ENCODE assay signal across 29 cellular contexts in genomic region chr4:153758136-153758535, GRCh38. TPM values are rescaled to one million over a fixed set of nuclear protein-coding genes. Genes with fewer than 3 reads are reported as not detected.
A peak's percentile ranks its signal among the peaks of the same experiment; 100 is the strongest.
DNase-seq lines count a peak whose midpoint lies in the region; ATAC-seq and TF ChIP-seq lines count a peak whose summit lies in the region.
"Had no signal": no experiment of that assay in that cellular context is flagged by ENCODE, and none has a peak within 500 bp of the region (broad histone marks: within the 10 kb centered on the region; RNA-seq: fewer than 3 reads in every experiment).

No MANE protein-coding gene starts in this region.

- peak; percentile 20 for ATAC-seq in GM23338
- ATAC-seq in GM21423 (IDR thresholded peaks at IDR 0.05; ENCODE audit: unreplicated experiment): no peak
- ATAC-seq: HepG2; left cardiac atrium; stimulated activated effector memory CD8-positive, alpha-beta T cell treated with anti-CD3 and anti-CD28 coated beads, Interleukin-12 subunit alpha, Interleukin-12 subunit beta, amount 100 ng/mL, for 72 hours had no signal

- TF ChIP-seq CTCF in GM23338 (conservative IDR thresholded peaks at IDR 0.05; ENCODE audit: low read depth in 2 of 2) (no peak), mesothelial cell of epicardium (IDR thresholded peaks at IDR 0.05; ENCODE audit: unreplicated experiment) (no peak)

- no peaks in the 10 kb centered on the region for H4K20me1 ChIP-seq in BLaER1 treated with 17β-estradiol and CSF1 and Interleukin-3, amounts not matched to agents 10 nM and 100 nM
- H4K20me1 ChIP-seq in GM23338 (replicated peaks; ENCODE audit: insufficient read depth): no peaks in the 10 kb centered on the region

- H3K4me3 ChIP-seq in BLaER1 treated with 17β-estradiol and CSF1 and Interleukin-3, amounts not matched to agents 10 nM and 100 nM: no peak overlapping the region
- peak overlapping the region; percentile 93; the same call in 1 of the 2 replicates for H3K4me3 ChIP-seq in GM23338
- H3K4me3 ChIP-seq: right atrium auricular region, spleen, vagina had no signal

- peak overlapping the region in 6 of 11 experiments; percentile 9 to 83 (median 69); a peak in 7 of 22 replicates for H3K4me2 ChIP-seq in BLaER1 treated with 17β-estradiol and CSF1 and Interleukin-3, amounts not matched to agents 10 nM and 100 nM
- peak overlapping the region; percentile 84 for H3K4me2 ChIP-seq in GM23338
- H3K4me2 ChIP-seq: SK-N-SH had no signal

- DNase-seq in GM23338 (ENCODE audit: low spot score): peak; percentile 32
- peak; percentile 17 for DNase-seq in cerebellum (ENCODE audit: low spot score)
- DNase-seq in mesothelial cell of epicardium (ENCODE audit: low spot score in 2 of 2, unreplicated experiment in 2 of 2): no peak
- no peak for DNase-seq in NCI-H226
- no peak for DNase-seq in KBM-7
- no peak for DNase-seq in HK-2 (ENCODE audit: unreplicated experiment)
- DNase-seq: activated CD4-positive, alpha-beta T cell treated with anti-CD3 and anti-CD28 coated beads for 4 hours; activated CD8-positive, alpha-beta memory T cell treated with anti-CD3 and anti-CD28 coated beads for 24 hours; activated T-cell treated with anti-CD3 and anti-CD28 coated beads, Interleukin-2, amount 50 U/mL, for 1 hour; aorta; EL; left cardiac atrium; NCI-H187 treated with DMSO at 0.1 percent for 48 hours; NCI-H69; SK-N-SH; spleen; stimulated activated CD4-positive, alpha-beta T cell treated with anti-CD3 and anti-CD28 coated beads, Interleukin-2, amount 100 ng/mL, for 48 hours had no signal

- H3K9me2 ChIP-seq in GM23338 (ENCODE audit: insufficient read depth): no peaks in the 10 kb centered on the region; the same call in 1 of the 2 replicates
- H3K9me2 ChIP-seq: SK-N-SH had no signal

- H3F3A ChIP-seq in GM23338 (replicated peaks; ENCODE audit: low read depth): no peaks in the 10 kb centered on the region

- in situ Hi-C loops in KBM-7 (cut with MboI; ENCODE audit: low pct_unique_long_range_greater_than_20kb, low sequenced_read_pairs): no loop called here

- peaks cover 0 to 26% (median 11%) of the 10 kb centered on the region in 10 experiments; a peak in 16 of 20 replicates for H3K4me1 ChIP-seq in BLaER1 treated with 17β-estradiol and CSF1 and Interleukin-3, amounts not matched to agents 10 nM and 100 nM
- H3K4me1 ChIP-seq in GM23338 (ENCODE audit: insufficient read depth): peaks cover 31% of the 10 kb centered on the region
- H3K4me1 ChIP-seq: right atrium auricular region had no signal

- no peaks in the 10 kb centered on the region for H3K36me3 ChIP-seq in BLaER1 treated with 17β-estradiol and CSF1 and Interleukin-3, amounts not matched to agents 10 nM and 100 nM
- no peaks in the 10 kb centered on the region for H3K36me3 ChIP-seq in GM23338 (ENCODE audit: insufficient read depth)
- H3K36me3 ChIP-seq: right atrium auricular region, spleen, vagina had no signal

- H3K27ac Mint-ChIP-seq in GM23338: no peak overlapping the region
- no peak overlapping the region for H3K27ac Mint-ChIP-seq in mesothelial cell of epicardium
- H3K27ac Mint-ChIP-seq: memory B cell; stimulated activated effector memory CD8-positive, alpha-beta T cell treated with anti-CD3 and anti-CD28 coated beads, Interleukin-12 subunit alpha, Interleukin-12 subunit beta, amount 100 ng/mL, for 72 hours had no signal

- no peaks in the 10 kb centered on the region for H3K9me3 Mint-ChIP-seq in GM23338
- peaks cover 9% of the 10 kb centered on the region for H3K9me3 Mint-ChIP-seq in mesothelial cell of epicardium
- H3K9me3 Mint-ChIP-seq: central memory CD8-positive, alpha-beta T cell; memory B cell; stimulated activated effector memory CD8-positive, alpha-beta T cell treated with anti-CD3 and anti-CD28 coated beads, Interleukin-12 subunit alpha, Interleukin-12 subunit beta, amount 100 ng/mL, for 72 hours had no signal

- H3K27me3 ChIP-seq in BLaER1 treated with 17β-estradiol and CSF1 and Interleukin-3, amounts not matched to agents 10 nM and 100 nM: peaks cover 29 to 47% (median 40%) of the 10 kb centered on the region in 11 experiments
- H3K27me3 ChIP-seq in GM23338 (ENCODE audit: insufficient read depth): peaks cover 9% of the 10 kb centered on the region; the same call in 1 of the 2 replicates
- H3K27me3 ChIP-seq: right atrium auricular region, vagina had no signal

- H3K36me3 Mint-ChIP-seq in GM23338 (ENCODE audit: low read depth) (peaks cover 13% of the 10 kb centered on the region), mesothelial cell of epicardium (peaks cover 3% of the 10 kb centered on the region)
- H3K36me3 Mint-ChIP-seq: stimulated activated effector memory CD8-positive, alpha-beta T cell treated with anti-CD3 and anti-CD28 coated beads, Interleukin-12 subunit alpha, Interleukin-12 subunit beta, amount 100 ng/mL, for 72 hours had no signal

- H3K9me3 ChIP-seq in BLaER1 treated with 17β-estradiol and CSF1 and Interleukin-3, amounts not matched to agents 10 nM and 100 nM (replicated peaks in 1 of 11): peaks cover 0 to 28% (median 20%) of the 10 kb centered on the region in 11 experiments; a peak in 18 of 22 replicates
- H3K9me3 ChIP-seq: right atrium auricular region, SK-N-SH, spleen, vagina had no signal

- no peak overlapping the region for H3K27ac ChIP-seq in BLaER1 treated with 17β-estradiol and CSF1 and Interleukin-3, amounts not matched to agents 10 nM and 100 nM
- no peak overlapping the region for H3K27ac ChIP-seq in GM23338 (ENCODE audit: low read depth)
- H3K27ac ChIP-seq: C4-2B, right atrium auricular region, spleen, vagina had no signal

- H3K4me3 Mint-ChIP-seq in GM23338: peak overlapping the region; percentile 81
- peak overlapping the region; percentile 62 for H3K4me3 Mint-ChIP-seq in mesothelial cell of epicardium
- H3K4me3 Mint-ChIP-seq: central memory CD8-positive, alpha-beta T cell; memory B cell; stimulated activated effector memory CD8-positive, alpha-beta T cell treated with anti-CD3 and anti-CD28 coated beads, Interleukin-12 subunit alpha, Interleukin-12 subunit beta, amount 100 ng/mL, for 72 hours had no signal

- H3K4me1 Mint-ChIP-seq in GM23338 (peaks cover 26% of the 10 kb centered on the region), mesothelial cell of epicardium (no peaks in the 10 kb centered on the region)
- H3K4me1 Mint-ChIP-seq: central memory CD8-positive, alpha-beta T cell; memory B cell; stimulated activated effector memory CD8-positive, alpha-beta T cell treated with anti-CD3 and anti-CD28 coated beads, Interleukin-12 subunit alpha, Interleukin-12 subunit beta, amount 100 ng/mL, for 72 hours had no signal

- H3K79me2 ChIP-seq in GM23338 (replicated peaks; ENCODE audit: insufficient read depth): no peaks in the 10 kb centered on the region; the same call in 1 of the 2 replicates

- no peak overlapping the region for H3K9ac ChIP-seq in BLaER1 treated with 17β-estradiol and CSF1 and Interleukin-3, amounts not matched to agents 10 nM and 100 nM
- H3K9ac ChIP-seq: SK-N-SH had no signal

- no peak overlapping the region for H2AFZ ChIP-seq in GM23338

- H3K27me3 Mint-ChIP-seq in GM23338 (ENCODE audit: insufficient read depth, low read depth, poor library complexity) (peaks cover 20% of the 10 kb centered on the region), mesothelial cell of epicardium (ENCODE audit: low read depth) (peaks cover 53% of the 10 kb centered on the region)

TF ChIP-seq in GM23338, 12 proteins besides CTCF, POLR2A, EP300 and RAD21 (continues in another document):
- TF ChIP-seq, protein P1, sequence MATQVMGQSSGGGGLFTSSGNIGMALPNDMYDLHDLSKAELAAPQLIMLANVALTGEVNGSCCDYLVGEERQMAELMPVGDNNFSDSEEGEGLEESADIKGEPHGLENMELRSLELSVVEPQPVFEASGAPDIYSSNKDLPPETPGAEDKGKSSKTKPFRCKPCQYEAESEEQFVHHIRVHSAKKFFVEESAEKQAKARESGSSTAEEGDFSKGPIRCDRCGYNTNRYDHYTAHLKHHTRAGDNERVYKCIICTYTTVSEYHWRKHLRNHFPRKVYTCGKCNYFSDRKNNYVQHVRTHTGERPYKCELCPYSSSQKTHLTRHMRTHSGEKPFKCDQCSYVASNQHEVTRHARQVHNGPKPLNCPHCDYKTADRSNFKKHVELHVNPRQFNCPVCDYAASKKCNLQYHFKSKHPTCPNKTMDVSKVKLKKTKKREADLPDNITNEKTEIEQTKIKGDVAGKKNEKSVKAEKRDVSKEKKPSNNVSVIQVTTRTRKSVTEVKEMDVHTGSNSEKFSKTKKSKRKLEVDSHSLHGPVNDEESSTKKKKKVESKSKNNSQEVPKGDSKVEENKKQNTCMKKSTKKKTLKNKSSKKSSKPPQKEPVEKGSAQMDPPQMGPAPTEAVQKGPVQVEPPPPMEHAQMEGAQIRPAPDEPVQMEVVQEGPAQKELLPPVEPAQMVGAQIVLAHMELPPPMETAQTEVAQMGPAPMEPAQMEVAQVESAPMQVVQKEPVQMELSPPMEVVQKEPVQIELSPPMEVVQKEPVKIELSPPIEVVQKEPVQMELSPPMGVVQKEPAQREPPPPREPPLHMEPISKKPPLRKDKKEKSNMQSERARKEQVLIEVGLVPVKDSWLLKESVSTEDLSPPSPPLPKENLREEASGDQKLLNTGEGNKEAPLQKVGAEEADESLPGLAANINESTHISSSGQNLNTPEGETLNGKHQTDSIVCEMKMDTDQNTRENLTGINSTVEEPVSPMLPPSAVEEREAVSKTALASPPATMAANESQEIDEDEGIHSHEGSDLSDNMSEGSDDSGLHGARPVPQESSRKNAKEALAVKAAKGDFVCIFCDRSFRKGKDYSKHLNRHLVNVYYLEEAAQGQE (IDR thresholded peaks at IDR 0.05; ENCODE audit: unreplicated experiment): no peak
- no peak for TF ChIP-seq CREB1 (CRISPR knock-in tag; IDR thresholded peaks at IDR 0.05; ENCODE audit: low read depth)

RNA-seq across cellular contexts. Expression of gene RNF175, which starts 1.7 kb away (rescaled TPM):
- total RNA-seq in GM23338 (2014; rRNA removed; shearing (Covaris generic)): 4.7 and 14.9 TPM in 2 replicates
- polyA plus RNA-seq in GM23338 (2016; fragmentation: Nextera tagmentation; extraction: Ambion mirVana): 4.8 and 4.9 TPM in 2 replicates
- total RNA-seq in cerebellum: 14.5 TPM
- 2.3 to 4.3 TPM (median 2.5 TPM) in 3 replicates for total RNA-seq in mesothelial cell of epicardium
- total RNA-seq: glomerular endothelial cell; HepG2; LHCN-M2; T-helper 2 cell treated with Interferon-gamma antibody and Interleukin-4, amounts not matched to agents 100 ng/mL and 5 ng/mL, for 36 hours had no signal
- polyA plus RNA-seq: HepG2 had no signal

RNA-seq across cellular contexts. Expression of gene SFRP2, which starts 30.7 kb away (rescaled TPM):
- total RNA-seq in GM23338 (2014; rRNA removed; shearing (Covaris generic)): 214 and 219 TPM in 2 replicates
- 286 and 295 TPM in 2 replicates for polyA plus RNA-seq in GM23338 (2016; fragmentation: Nextera tagmentation; extraction: Ambion mirVana)
- total RNA-seq in cerebellum (3.7 TPM), mesothelial cell of epicardium (22.8 to 27.1 TPM (median 23.8 TPM) in 3 replicates)
- total RNA-seq: glomerular endothelial cell; HepG2; LHCN-M2; T-helper 2 cell treated with Interferon-gamma antibody and Interleukin-4, amounts not matched to agents 100 ng/mL and 5 ng/mL, for 36 hours had no signal
- polyA plus RNA-seq: HepG2, SK-N-SH had no signal

Comparison
In these comparisons a context has a peak if more than half of its experiments do, and no peak if none do; other contexts are left out.
1. DNase-seq: peak in GM23338 (single experiment) and cerebellum (single experiment); none in mesothelial cell of epicardium (0 of 2), NCI-H226 (single experiment), KBM-7 (single experiment) and HK-2 (single experiment).